Comparison of ENCODE assay signal across 12 cellular contexts in the genomic region with DNA sequence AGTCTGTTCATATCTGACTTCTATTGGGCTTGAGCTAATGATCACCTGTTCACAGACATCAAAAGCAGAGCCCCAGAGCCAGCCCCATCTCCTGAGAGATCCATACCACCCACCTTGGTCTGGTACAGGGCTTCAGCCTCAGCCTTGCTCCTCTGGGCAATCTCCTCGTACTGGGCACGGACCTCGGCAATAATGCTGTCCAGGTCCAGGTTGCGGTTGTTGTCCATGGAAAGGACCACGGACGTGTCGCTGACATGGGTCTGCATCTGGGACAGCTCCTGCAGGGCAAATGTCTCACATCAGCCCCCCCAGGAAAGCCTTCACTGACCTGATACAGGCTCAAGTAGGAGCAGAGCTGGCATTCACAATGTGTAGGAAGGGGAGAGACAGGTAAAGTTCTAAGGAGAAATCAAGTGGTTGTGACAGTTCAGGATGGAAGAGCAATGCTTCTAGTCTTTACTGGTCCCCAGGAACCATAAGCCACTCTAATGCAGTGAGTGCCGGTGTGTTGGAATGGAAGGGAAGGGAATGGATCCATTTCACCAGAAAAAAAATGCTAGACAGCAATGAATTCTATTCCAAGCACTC. TPM values are rescaled to one million over a fixed set of nuclear protein-coding genes. Genes with fewer than 3 reads are reported as not detected.
"Had no signal": no experiment of that assay in that cellular context is flagged by ENCODE, and none has a peak within 500 bp of the region (broad histone marks: within the 10 kb centered on the region; RNA-seq: fewer than 3 reads in every experiment).

No MANE protein-coding gene starts in this region.

- ATAC-seq: HCT116, HepG2 had no signal

- H3K36me3 ChIP-seq: HAP-1 had no signal

- H3K4me3 ChIP-seq: GM23248, HAP-1 had no signal

- H3K9me3 ChIP-seq: HAP-1 had no signal

- DNase-seq: GM23248, GOT3, H7, HFFc6, KBM-7 had no signal

- H3K27ac ChIP-seq: GM23248, HL-60 had no signal

RNA-seq across cellular contexts. Expression of a gene that starts 5.2 kb away (rescaled TPM):
- total RNA-seq: H4, H7, HepG2, HT1080 had no signal
- polyA plus RNA-seq: GM23248, HepG2, IgD-negative memory B cell had no signal

RNA-seq across cellular contexts. Expression of a gene that starts 12.8 kb away (rescaled TPM):
- total RNA-seq: GM23248, H4, H7, HepG2, HFFc6 had no signal
- polyA plus RNA-seq: GM23248, HepG2, IgD-negative memory B cell had no signal

RNA-seq across cellular contexts. Expression of a gene that starts 25.4 kb away (rescaled TPM):
- total RNA-seq: GM23248, H4, H7, HepG2, HFFc6 had no signal
- polyA plus RNA-seq: IgD-negative memory B cell had no signal

RNA-seq across cellular contexts. Expression of a gene that starts 31.5 kb away (rescaled TPM):
- total RNA-seq: GM23248, H4, H7, HepG2, HFFc6, HT1080 had no signal
- polyA plus RNA-seq: GM23248, HepG2, IgD-negative memory B cell had no signal

RNA-seq across cellular contexts. Expression of a gene that starts 40.1 kb away (rescaled TPM):
- total RNA-seq: GM23248, H4, H7, HepG2, HT1080 had no signal
- polyA plus RNA-seq: GM23248, HepG2, IgD-negative memory B cell had no signal
